8 cellular contexts compared by ENCODE assay signal in the genomic region with DNA sequence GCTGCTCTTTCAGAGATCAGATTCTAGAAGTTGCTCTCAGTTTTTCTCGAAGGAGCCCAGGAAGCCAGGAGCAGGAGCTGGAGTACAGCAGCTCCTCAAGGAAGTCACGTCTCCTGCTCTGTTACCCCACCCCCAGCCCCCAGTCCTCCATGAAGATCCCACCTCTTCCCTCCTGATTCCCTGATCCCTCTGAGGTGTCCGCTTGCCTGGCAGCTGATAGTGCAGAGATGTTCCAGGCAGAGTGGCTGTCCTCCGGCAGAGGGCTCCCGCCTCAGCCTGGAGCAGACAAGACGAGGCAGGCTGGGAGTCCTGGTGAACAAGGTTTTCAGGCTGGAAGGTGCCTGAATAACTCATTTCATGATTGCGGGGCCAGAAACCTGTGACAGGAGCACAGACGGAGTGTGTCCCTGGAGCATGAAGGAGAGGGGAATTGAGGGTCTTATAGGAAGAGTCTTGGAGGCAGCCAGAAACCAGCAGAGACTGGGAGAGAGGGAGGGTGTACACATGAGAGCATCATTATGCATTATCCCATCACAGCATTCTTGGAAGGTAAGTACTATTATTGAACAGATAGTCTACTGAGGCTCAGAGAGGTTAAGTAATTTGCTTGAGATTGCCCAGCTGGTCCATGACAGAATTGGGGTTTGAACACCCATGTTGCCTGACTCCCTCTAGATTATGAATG. TPM values are rescaled to one million over a fixed set of nuclear protein-coding genes. Genes with fewer than 3 reads are reported as not detected.
DNase-seq lines count a peak whose midpoint lies in the region; ATAC-seq and TF ChIP-seq lines count a peak whose summit lies in the region.

No MANE protein-coding gene starts in this region.

- H3K9me3 ChIP-seq in ES-I3 (ENCODE audit: control insufficient read depth, insufficient read depth, low read length) (no peaks in the 10 kb centered on the region), MG63 (no peaks in the 10 kb centered on the region), muscle layer of duodenum (ENCODE audit: control insufficient read depth in 1 of 2, low read length in 2 of 2) (no peaks in the 10 kb centered on the region)

- H3K4me1 ChIP-seq in ES-I3 (ENCODE audit: insufficient read depth, low read length) (no peaks in the 10 kb centered on the region; the same call in 1 of the 2 replicates), muscle layer of duodenum (ENCODE audit: control insufficient read depth in 1 of 2, insufficient read depth in 2 of 2, low read length in 2 of 2) (peaks cover 0 to 18% of the 10 kb centered on the region in 2 donors), urinary bladder (ENCODE audit: insufficient read depth) (no peaks in the 10 kb centered on the region)

- H3K27ac ChIP-seq in muscle layer of duodenum (ENCODE audit: low read length) (no peak overlapping the region), urinary bladder (ENCODE audit: low read depth) (no peak overlapping the region)

- H3K9me3 Mint-ChIP-seq in activated CD4-positive, alpha-beta memory T cell treated with anti-CD3 and anti-CD28 coated beads, Interleukin-2, amount 10 ng/mL, durations not matched to agents 7 days and 5 days = no peaks in the 10 kb centered on the region

- H3K27me3 Mint-ChIP-seq in activated CD4-positive, alpha-beta memory T cell treated with anti-CD3 and anti-CD28 coated beads, Interleukin-2, amount 10 ng/mL, durations not matched to agents 7 days and 5 days = peaks cover 86% of the 10 kb centered on the region

- POLR2A ChIA-PET in activated CD4-positive, alpha-beta memory T cell treated with anti-CD3 and anti-CD28 coated beads, Interleukin-2, amount 10 ng/mL, durations not matched to agents 7 days and 5 days (lab: Charles Lee) = no interaction called here

- H3K36me3 ChIP-seq in ES-I3 (ENCODE audit: insufficient read depth, low read length) (no peaks in the 10 kb centered on the region), MG63 (no peaks in the 10 kb centered on the region), muscle layer of duodenum (ENCODE audit: control insufficient read depth in 1 of 2, insufficient read depth in 2 of 2, low read length in 2 of 2) (no peaks in the 10 kb centered on the region), urinary bladder (ENCODE audit: insufficient read depth) (no peaks in the 10 kb centered on the region)

- H3K27me3 ChIP-seq in MG63 (no peaks in the 10 kb centered on the region), muscle layer of duodenum (ENCODE audit: low read depth, low read length) (no peaks in the 10 kb centered on the region)

- H3K4me3 ChIP-seq in MG63 (peak overlapping the region; percentile 50), fibroblast of pulmonary artery (replicated peaks; ENCODE audit: low read depth, low read length) (peak overlapping the region; percentile 84), muscle layer of duodenum (ENCODE audit: low read depth in 1 of 2, low read length in 2 of 2) (peak overlapping the region; percentile 57 to 63), urinary bladder (ENCODE audit: low read depth, low read length) (peak overlapping the region; percentile 32)

- no peak overlapping the region for H3K27ac Mint-ChIP-seq in activated CD4-positive, alpha-beta memory T cell treated with anti-CD3 and anti-CD28 coated beads, Interleukin-2, amount 10 ng/mL, durations not matched to agents 7 days and 5 days

- peak overlapping the region; percentile 57; the same call in 1 of the 2 replicates for H3K9ac ChIP-seq in ES-I3 (ENCODE audit: low read depth, low read length)

- H3K4me3 Mint-ChIP-seq in activated CD4-positive, alpha-beta memory T cell treated with anti-CD3 and anti-CD28 coated beads, Interleukin-2, amount 10 ng/mL, durations not matched to agents 7 days and 5 days = no peak overlapping the region

- ATAC-seq in HG02938 (IDR thresholded peaks at IDR 0.05; ENCODE audit: unreplicated experiment) = no peak

- CTCF ChIA-PET in activated CD4-positive, alpha-beta memory T cell treated with anti-CD3 and anti-CD28 coated beads, Interleukin-2, amount 10 ng/mL, durations not matched to agents 7 days and 5 days (lab: Charles Lee) = interaction anchor here (1.0 to 1.6 kb wide), 4 partner anchors 15 to 180 kb away, joined by 3 to 6 read pairs (median 4); no protein-coding TSS in a partner anchor

- WGBS in urinary bladder = 6% methylated on average over 8 of the region's 8 CpGs

- TF ChIP-seq CTCF in fibroblast of pulmonary artery (IDR thresholded peaks at IDR 0.05; ENCODE audit: low read length, missing control alignments) = peak; percentile 95

- H3K36me3 Mint-ChIP-seq in activated CD4-positive, alpha-beta memory T cell treated with anti-CD3 and anti-CD28 coated beads, Interleukin-2, amount 10 ng/mL, durations not matched to agents 7 days and 5 days (ENCODE audit: low read depth) = no peaks in the 10 kb centered on the region

- H3K4me1 Mint-ChIP-seq in activated CD4-positive, alpha-beta memory T cell treated with anti-CD3 and anti-CD28 coated beads, Interleukin-2, amount 10 ng/mL, durations not matched to agents 7 days and 5 days = peaks cover 10% of the 10 kb centered on the region

- DNase-seq in MG63 = peak; percentile 75
- DNase-seq in activated CD4-positive, alpha-beta memory T cell treated with anti-CD3 and anti-CD28 coated beads, Interleukin-2, amount 10 ng/mL, durations not matched to agents 7 days and 5 days = peak; percentile 22
- DNase-seq in fibroblast of pulmonary artery (ENCODE audit: low read depth) = peak; percentile 85
- DNase-seq in stimulated activated naive CD4-positive, alpha-beta T cell (lab: John Stamatoyannopoulos, UW) = no peak

RNA-seq across cellular contexts. Expression of a gene that starts 1.2 kb away (rescaled TPM):
- 5.5 and 6.3 TPM in 2 replicates for total RNA-seq in MG63 (2014; rRNA removed; shearing (Covaris generic); ENCODE audit: low replicate concordance)
- total RNA-seq in activated CD4-positive, alpha-beta memory T cell treated with anti-CD3 and anti-CD28 coated beads, Interleukin-2, amount 10 ng/mL, durations not matched to agents 7 days and 5 days = 1 to 10 TPM in 1 of 2 experiments, under 1 TPM in 1; 0.95 to 1.0 TPM
- 19.0 TPM for total RNA-seq in urinary bladder
- polyA plus RNA-seq in urinary bladder = 6.3 TPM

Comparison
In these comparisons a context has a peak if more than half of its experiments do, and no peak if none do; other contexts are left out.
1. DNase-seq: peak in MG63 (single experiment), activated CD4-positive, alpha-beta memory T cell treated with anti-CD3 and anti-CD28 coated beads, Interleukin-2, amount 10 ng/mL, durations not matched to agents 7 days and 5 days (single experiment) and fibroblast of pulmonary artery (single experiment); none in stimulated activated naive CD4-positive, alpha-beta T cell (0 of 6).
2. H3K4me3 ChIP-seq: peak in every context shown above with its lines; median percentile 84 in fibroblast of pulmonary artery; 60 in muscle layer of duodenum; 50 in MG63; 32 in urinary bladder.